ENCODE assay signal across 1 cellular context in the genomic region with DNA sequence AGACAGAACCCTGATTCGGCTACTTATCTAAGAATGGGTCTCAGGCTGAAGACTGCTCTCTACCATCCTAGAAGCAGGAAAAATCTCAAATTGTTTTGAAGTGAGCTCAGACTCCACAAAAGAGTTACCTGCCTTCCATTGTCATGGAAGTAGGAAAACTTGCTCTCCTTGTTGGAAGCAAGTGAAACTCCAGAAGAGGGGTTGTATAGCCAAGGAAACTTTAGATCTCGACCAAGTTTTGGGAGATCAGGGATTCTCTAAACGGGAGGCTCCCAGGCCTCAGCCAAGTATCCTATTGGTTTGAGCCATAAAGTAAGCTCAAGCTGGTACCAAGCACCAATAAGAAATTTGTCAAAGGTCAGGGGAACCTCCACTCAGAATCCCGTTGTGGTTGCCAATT.
TF ChIP-seq lines count a peak whose summit lies in the region.

No MANE protein-coding gene starts in this region.

TF ChIP-seq in SK-N-SH, 30 proteins besides CTCF, POLR2A, EP300 and RAD21 (continued from another document):
- TF ChIP-seq RXRA (IDR thresholded peaks at IDR 0.05; ENCODE audit: borderline replicate concordance, low read depth) (no peak), FOXJ3 (CRISPR knock-in tag; IDR thresholded peaks at IDR 0.05) (no peak), POLR2AphosphoS5 (IDR thresholded peaks at IDR 0.05; ENCODE audit: low read depth, low read length) (no peak)
